In genomic region chr11:569273-569885, GRCh38 we compare ENCODE assay signal across 8 cellular contexts. TPM values are rescaled to one million over a fixed set of nuclear protein-coding genes. Genes with fewer than 3 reads are reported as not detected.
DNase-seq lines count a peak whose midpoint lies in the region; ATAC-seq and TF ChIP-seq lines count a peak whose summit lies in the region.

No MANE protein-coding gene starts in this region.

- H3K4me1 ChIP-seq in heart right ventricle (peaks cover 6 to 29% (median 22%) of the 10 kb centered on the region in 9 donors), gastrocnemius medialis (peaks cover 8 to 26% of the 10 kb centered on the region in 2 donors)

- H3K36me3 ChIP-seq in heart right ventricle (no peaks in the 10 kb centered on the region), gastrocnemius medialis (no peaks in the 10 kb centered on the region)

- H3K27me3 ChIP-seq in heart right ventricle (peaks cover 0 to 9% (median 0%) of the 10 kb centered on the region in 7 donors), gastrocnemius medialis (no peaks in the 10 kb centered on the region)

- DNase-seq in heart right ventricle (peak; percentile 41 to 78), gastrocnemius medialis (peak in 1 of 2 donors; percentile 51), hypothalamus (lab: John Stamatoyannopoulos, UW) (no peak), HT-29 (ENCODE audit: low spot score) (no peak)

- H3K9me3 ChIP-seq in heart right ventricle: no peaks in the 10 kb centered on the region
- no peaks in the 10 kb centered on the region for H3K9me3 ChIP-seq in gastrocnemius medialis

- no peak for TF ChIP-seq CTCF in GM12875 (IDR thresholded peaks at IDR 0.05; ENCODE audit: borderline replicate concordance, insufficient read depth, low read depth, low read length)
- TF ChIP-seq CTCF in WI38 (IDR thresholded peaks at IDR 0.05; ENCODE audit: low read depth, low read length): no peak
- no peak for TF ChIP-seq CTCF in heart right ventricle (IDR thresholded peaks at IDR 0.05)
- TF ChIP-seq CTCF in gastrocnemius medialis (IDR thresholded peaks at IDR 0.05 in 4 of 5, conservative IDR thresholded peaks at IDR 0.05 in 1 of 5): no peak

- peak overlapping the region; percentile 69 for H3K4me3 ChIP-seq in GM12875 (ENCODE audit: low read depth, low read length)
- peak overlapping the region; percentile 75 for H3K4me3 ChIP-seq in WI38 (ENCODE audit: low read depth, low read length)
- peak overlapping the region; percentile 60 to 84 (median 74) for H3K4me3 ChIP-seq in heart right ventricle
- peak overlapping the region; percentile 62 to 83 (median 74) for H3K4me3 ChIP-seq in gastrocnemius medialis

- ATAC-seq in heart right ventricle: peak; percentile 1 to 49 (median 23)
- peak; percentile 2 to 35 for ATAC-seq in gastrocnemius medialis
- ATAC-seq in GM21367 (IDR thresholded peaks at IDR 0.05; ENCODE audit: unreplicated experiment): no peak
- no peak for ATAC-seq in HG03196 (IDR thresholded peaks at IDR 0.05; ENCODE audit: unreplicated experiment)

- intact Hi-C loops in heart right ventricle (cut with DNase I) (no loop called here), gastrocnemius medialis (cut with DNase I; ENCODE audit: low total_unique reads) (loop anchor here (2.0 to 5.0 kb wide), 6 partner anchors 35 to 238 kb away; partner anchors contain the start of genes DEAF1, HRAS, IRF7 and PIDD1)

- 24 to 30% methylated on average over 28 of the region's 28 CpGs for WGBS in heart right ventricle, 2 donors

- TF ChIP-seq POLR2A in gastrocnemius medialis (IDR thresholded peaks at IDR 0.05): no peak

- in situ Hi-C loops in gastrocnemius medialis (cut with MboI; ENCODE audit: low sequenced_read_pairs in 4 of 4): loop anchor here (25.0 kb wide), 2 partner anchors 143 to 168 kb away; partner anchors contain the start of genes EPS8L2 (in 3 of the 4) and TALDO1 (in 1 of the 4)

- H3K27ac ChIP-seq in heart right ventricle: peak overlapping the region; percentile 94 to 100 (median 98)
- peak overlapping the region; percentile 85 to 96 (median 91) for H3K27ac ChIP-seq in gastrocnemius medialis

RNA-seq across cellular contexts. Expression of gene PHRF1, which starts 6.9 kb away (rescaled TPM):
- total RNA-seq in heart right ventricle: 10 to 100 TPM; 14.7 to 23.0 (median 18.5) TPM
- 10 to 100 TPM; 10.5 to 19.1 TPM for polyA plus RNA-seq in heart right ventricle
- total RNA-seq in gastrocnemius medialis: 10 to 100 TPM in 3 of 4 donors, 1 to 10 TPM in 1; 9.2 to 22.6 (median 20.8) TPM
- 75.3 and 82.0 TPM in 2 replicates for total RNA-seq in HT-29 (2014; rRNA removed; shearing (Covaris generic))

RNA-seq across cellular contexts. Expression of gene RASSF7, which starts 8.6 kb away (rescaled TPM):
- total RNA-seq in heart right ventricle (1 to 10 TPM in 9 of 10 donors, under 1 TPM in 1; 0.96 to 4.0 (median 2.1) TPM), gastrocnemius medialis (1 to 10 TPM in 1 of 4 donors, under 1 TPM in 3; 0.56 to 2.4 (median 0.70) TPM)
- 10 to 100 TPM in 1 of 2 donors, 1 to 10 TPM in 1; 6.9 to 14.2 TPM for polyA plus RNA-seq in heart right ventricle
- total RNA-seq in HT-29 (2014; rRNA removed; shearing (Covaris generic)): 515 and 552 TPM in 2 replicates

RNA-seq across cellular contexts. Expression of gene LMNTD2, which starts 8.8 kb away (rescaled TPM):
- under 1 TPM in 8 of 10 donors, not detected in 2; 0.30 to 0.72 (median 0.45) TPM for total RNA-seq in heart right ventricle
- polyA plus RNA-seq in heart right ventricle: 1 to 10 TPM in 1 of 2 donors, under 1 TPM in 1; 0.41 to 1.4 TPM
- 1 to 10 TPM in 1 of 4 donors, under 1 TPM in 1, not detected in 2; 0.13 to 1.5 TPM for total RNA-seq in gastrocnemius medialis
- total RNA-seq in HT-29 (2014; rRNA removed; shearing (Covaris generic)): 5.3 and 6.9 TPM in 2 replicates

RNA-seq across cellular contexts. Expression of gene LRRC56, which starts 32.1 kb away (rescaled TPM):
- total RNA-seq in heart right ventricle: under 1 TPM in 8 of 10 donors, not detected in 2; 0.13 to 0.49 (median 0.19) TPM
- under 1 TPM; 0.26 to 0.37 TPM for polyA plus RNA-seq in heart right ventricle
- total RNA-seq in gastrocnemius medialis: under 1 TPM in 2 of 4 donors, not detected in 2; 0.29 to 0.36 TPM
- 8.1 and 10.0 TPM in 2 replicates for total RNA-seq in HT-29 (2014; rRNA removed; shearing (Covaris generic))

RNA-seq across cellular contexts. Expression of gene HRAS, which starts 34.0 kb away (rescaled TPM):
- total RNA-seq in heart right ventricle (10 to 100 TPM; 44.7 to 61.1 (median 54.5) TPM), gastrocnemius medialis (10 to 100 TPM; 17.1 to 50.0 (median 37.6) TPM)
- polyA plus RNA-seq in heart right ventricle: 100 to 1,000 TPM; 107 to 132 TPM
- 217 and 259 TPM in 2 replicates for total RNA-seq in HT-29 (2014; rRNA removed; shearing (Covaris generic))

Comparison
In these comparisons a context has a peak if more than half of its experiments do, and no peak if none do; other contexts are left out.
1. ATAC-seq: peak in heart right ventricle (8 of 8) and gastrocnemius medialis (2 of 2); none in GM21367 (single experiment) and HG03196 (single experiment).
2. DNase-seq: peak in heart right ventricle (2 of 2); none in hypothalamus (0 of 51) and HT-29 (single experiment).
3. RNA of gene RASSF7, which starts 8.6 kb away (total RNA-seq): 515 to 552 TPM in HT-29; 0.96 to 4.0 TPM in heart right ventricle and 0.56 to 2.4 TPM in gastrocnemius medialis; every median in the first group is over 100 times any median in the second.
4. Peak in every context shown above with its lines, with median percentiles within 50 percentile points of each other: H3K4me3 ChIP-seq.